In the genomic region with DNA sequence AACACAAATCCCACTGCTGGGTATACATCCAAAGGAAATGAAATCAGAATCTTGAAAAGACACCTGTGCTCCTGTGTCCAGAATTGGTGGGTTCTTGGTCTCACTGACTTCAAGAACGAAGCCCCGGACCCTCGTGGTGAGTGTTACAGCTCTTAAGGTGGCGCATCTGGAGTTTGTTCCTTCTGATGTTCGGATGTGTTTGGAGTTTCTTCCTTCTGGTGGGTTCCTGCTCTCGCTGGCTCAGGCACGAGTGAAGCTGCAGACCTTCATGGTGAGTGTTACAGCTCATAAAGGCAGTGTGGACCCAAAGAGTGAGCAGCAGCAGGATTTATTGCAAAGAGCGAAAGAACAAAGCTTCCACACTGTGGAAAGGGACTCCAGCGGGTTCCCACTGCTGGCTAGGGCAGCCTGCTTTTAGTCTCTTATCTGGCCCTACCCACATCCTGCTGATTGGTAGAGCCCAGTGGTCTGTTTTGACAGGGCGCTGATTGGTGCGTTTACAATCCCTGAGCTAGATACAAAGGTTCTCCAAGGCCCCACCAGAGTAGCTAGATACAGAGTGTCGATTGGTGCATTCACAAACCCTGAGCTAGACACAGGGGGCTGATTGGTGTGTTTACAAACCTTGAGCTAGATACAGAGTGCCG, we compare ENCODE assay signal across 1 cellular context.
TF ChIP-seq lines count a peak whose summit lies in the region.
"Not testable (repeated sequence)": the region's sequence is repeated elsewhere in the genome, so short reads cannot be mapped to it uniquely, and the experiment has no call there.

No MANE protein-coding gene starts in this region.

TF ChIP-seq in K562, 482 proteins besides CTCF, POLR2A, EP300 and RAD21 (continued from another document and continues in another):
- TF ChIP-seq, protein P1, sequence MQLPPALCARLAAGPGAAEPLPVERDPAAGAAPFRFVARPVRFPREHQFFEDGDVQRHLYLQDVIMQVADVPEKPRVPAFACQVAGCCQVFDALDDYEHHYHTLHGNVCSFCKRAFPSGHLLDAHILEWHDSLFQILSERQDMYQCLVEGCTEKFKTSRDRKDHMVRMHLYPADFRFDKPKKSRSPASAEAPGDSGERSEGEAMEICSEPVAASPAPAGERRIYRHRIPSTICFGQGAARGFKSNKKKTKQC (CRISPR knock-in tag; IDR thresholded peaks at IDR 0.05), result peak; percentile 57; the same call in 1 of the 2 replicates
- peak; percentile 31 for TF ChIP-seq MEIS2 (IDR thresholded peaks at IDR 0.05; ENCODE audit: partially characterized antibody)
- TF ChIP-seq NCOR1 (IDR thresholded peaks at IDR 0.05), result peak; percentile 64
- TF ChIP-seq CSDE1 (IDR thresholded peaks at IDR 0.05), result peak in 1 of 2 experiments; percentile 82; a peak in 2 of 4 replicates
- TF ChIP-seq YY1 (IDR thresholded peaks at IDR 0.05; ENCODE audit: borderline replicate concordance in 1 of 3, control insufficient read depth in 1 of 3, extremely low read depth in 1 of 3, insufficient read depth in 3 of 3, insufficient read length in 1 of 3, insufficient replicate concordance in 2 of 3, low read depth in 1 of 3, low read length in 2 of 3), result peak in 1 of 3 experiments; percentile 22
- TF ChIP-seq KAT7 (CRISPR knock-in tag; IDR thresholded peaks at IDR 0.05; ENCODE audit: borderline replicate concordance), result peak; percentile 51; the same call in 1 of the 2 replicates
- TF ChIP-seq L3MBTL2 (IDR thresholded peaks at IDR 0.05), result peak; percentile 55; the same call in 1 of the 2 replicates
- 0 out of 2 replicates have a peak, but pooled peaks have one; percentile 6 for TF ChIP-seq ZSCAN29 (IDR thresholded peaks at IDR 0.05)
- peak; percentile 15; the same call in 1 of the 2 replicates for TF ChIP-seq PYGO2 (tag; IDR thresholded peaks at IDR 0.05)
- TF ChIP-seq ZNF444 (CRISPR knock-in tag; IDR thresholded peaks at IDR 0.05), result 0 out of 2 replicates have a peak, but pooled peaks have one; percentile 5
- TF ChIP-seq ZNF24 (IDR thresholded peaks at IDR 0.05), result 0 out of 2 replicates have a peak, but pooled peaks have one; percentile 41
- peak; percentile 97 for TF ChIP-seq POLR2H (tag; IDR thresholded peaks at IDR 0.05; ENCODE audit: low read depth)
- TF ChIP-seq, protein P2, sequence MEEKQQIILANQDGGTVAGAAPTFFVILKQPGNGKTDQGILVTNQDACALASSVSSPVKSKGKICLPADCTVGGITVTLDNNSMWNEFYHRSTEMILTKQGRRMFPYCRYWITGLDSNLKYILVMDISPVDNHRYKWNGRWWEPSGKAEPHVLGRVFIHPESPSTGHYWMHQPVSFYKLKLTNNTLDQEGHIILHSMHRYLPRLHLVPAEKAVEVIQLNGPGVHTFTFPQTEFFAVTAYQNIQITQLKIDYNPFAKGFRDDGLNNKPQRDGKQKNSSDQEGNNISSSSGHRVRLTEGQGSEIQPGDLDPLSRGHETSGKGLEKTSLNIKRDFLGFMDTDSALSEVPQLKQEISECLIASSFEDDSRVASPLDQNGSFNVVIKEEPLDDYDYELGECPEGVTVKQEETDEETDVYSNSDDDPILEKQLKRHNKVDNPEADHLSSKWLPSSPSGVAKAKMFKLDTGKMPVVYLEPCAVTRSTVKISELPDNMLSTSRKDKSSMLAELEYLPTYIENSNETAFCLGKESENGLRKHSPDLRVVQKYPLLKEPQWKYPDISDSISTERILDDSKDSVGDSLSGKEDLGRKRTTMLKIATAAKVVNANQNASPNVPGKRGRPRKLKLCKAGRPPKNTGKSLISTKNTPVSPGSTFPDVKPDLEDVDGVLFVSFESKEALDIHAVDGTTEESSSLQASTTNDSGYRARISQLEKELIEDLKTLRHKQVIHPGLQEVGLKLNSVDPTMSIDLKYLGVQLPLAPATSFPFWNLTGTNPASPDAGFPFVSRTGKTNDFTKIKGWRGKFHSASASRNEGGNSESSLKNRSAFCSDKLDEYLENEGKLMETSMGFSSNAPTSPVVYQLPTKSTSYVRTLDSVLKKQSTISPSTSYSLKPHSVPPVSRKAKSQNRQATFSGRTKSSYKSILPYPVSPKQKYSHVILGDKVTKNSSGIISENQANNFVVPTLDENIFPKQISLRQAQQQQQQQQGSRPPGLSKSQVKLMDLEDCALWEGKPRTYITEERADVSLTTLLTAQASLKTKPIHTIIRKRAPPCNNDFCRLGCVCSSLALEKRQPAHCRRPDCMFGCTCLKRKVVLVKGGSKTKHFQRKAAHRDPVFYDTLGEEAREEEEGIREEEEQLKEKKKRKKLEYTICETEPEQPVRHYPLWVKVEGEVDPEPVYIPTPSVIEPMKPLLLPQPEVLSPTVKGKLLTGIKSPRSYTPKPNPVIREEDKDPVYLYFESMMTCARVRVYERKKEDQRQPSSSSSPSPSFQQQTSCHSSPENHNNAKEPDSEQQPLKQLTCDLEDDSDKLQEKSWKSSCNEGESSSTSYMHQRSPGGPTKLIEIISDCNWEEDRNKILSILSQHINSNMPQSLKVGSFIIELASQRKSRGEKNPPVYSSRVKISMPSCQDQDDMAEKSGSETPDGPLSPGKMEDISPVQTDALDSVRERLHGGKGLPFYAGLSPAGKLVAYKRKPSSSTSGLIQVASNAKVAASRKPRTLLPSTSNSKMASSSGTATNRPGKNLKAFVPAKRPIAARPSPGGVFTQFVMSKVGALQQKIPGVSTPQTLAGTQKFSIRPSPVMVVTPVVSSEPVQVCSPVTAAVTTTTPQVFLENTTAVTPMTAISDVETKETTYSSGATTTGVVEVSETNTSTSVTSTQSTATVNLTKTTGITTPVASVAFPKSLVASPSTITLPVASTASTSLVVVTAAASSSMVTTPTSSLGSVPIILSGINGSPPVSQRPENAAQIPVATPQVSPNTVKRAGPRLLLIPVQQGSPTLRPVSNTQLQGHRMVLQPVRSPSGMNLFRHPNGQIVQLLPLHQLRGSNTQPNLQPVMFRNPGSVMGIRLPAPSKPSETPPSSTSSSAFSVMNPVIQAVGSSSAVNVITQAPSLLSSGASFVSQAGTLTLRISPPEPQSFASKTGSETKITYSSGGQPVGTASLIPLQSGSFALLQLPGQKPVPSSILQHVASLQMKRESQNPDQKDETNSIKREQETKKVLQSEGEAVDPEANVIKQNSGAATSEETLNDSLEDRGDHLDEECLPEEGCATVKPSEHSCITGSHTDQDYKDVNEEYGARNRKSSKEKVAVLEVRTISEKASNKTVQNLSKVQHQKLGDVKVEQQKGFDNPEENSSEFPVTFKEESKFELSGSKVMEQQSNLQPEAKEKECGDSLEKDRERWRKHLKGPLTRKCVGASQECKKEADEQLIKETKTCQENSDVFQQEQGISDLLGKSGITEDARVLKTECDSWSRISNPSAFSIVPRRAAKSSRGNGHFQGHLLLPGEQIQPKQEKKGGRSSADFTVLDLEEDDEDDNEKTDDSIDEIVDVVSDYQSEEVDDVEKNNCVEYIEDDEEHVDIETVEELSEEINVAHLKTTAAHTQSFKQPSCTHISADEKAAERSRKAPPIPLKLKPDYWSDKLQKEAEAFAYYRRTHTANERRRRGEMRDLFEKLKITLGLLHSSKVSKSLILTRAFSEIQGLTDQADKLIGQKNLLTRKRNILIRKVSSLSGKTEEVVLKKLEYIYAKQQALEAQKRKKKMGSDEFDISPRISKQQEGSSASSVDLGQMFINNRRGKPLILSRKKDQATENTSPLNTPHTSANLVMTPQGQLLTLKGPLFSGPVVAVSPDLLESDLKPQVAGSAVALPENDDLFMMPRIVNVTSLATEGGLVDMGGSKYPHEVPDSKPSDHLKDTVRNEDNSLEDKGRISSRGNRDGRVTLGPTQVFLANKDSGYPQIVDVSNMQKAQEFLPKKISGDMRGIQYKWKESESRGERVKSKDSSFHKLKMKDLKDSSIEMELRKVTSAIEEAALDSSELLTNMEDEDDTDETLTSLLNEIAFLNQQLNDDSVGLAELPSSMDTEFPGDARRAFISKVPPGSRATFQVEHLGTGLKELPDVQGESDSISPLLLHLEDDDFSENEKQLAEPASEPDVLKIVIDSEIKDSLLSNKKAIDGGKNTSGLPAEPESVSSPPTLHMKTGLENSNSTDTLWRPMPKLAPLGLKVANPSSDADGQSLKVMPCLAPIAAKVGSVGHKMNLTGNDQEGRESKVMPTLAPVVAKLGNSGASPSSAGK (IDR thresholded peaks at IDR 0.05), result peak; percentile 71
- peak; percentile 54; the same call in 1 of the 2 replicates for TF ChIP-seq PHF8 (IDR thresholded peaks at IDR 0.05; ENCODE audit: borderline replicate concordance, low read length)
- peak; percentile 62; the same call in 1 of the 2 replicates for TF ChIP-seq HDAC2 (IDR thresholded peaks at IDR 0.05)
- TF ChIP-seq RHOXF2B (CRISPR knock-in tag; conservative IDR thresholded peaks at IDR 0.05), result 0 out of 2 replicates have a peak, but pooled peaks have one; percentile 54
- peak in 1 of 2 experiments; percentile 73; a peak in 2 of 4 replicates for TF ChIP-seq HDAC1 (IDR thresholded peaks at IDR 0.05)
- TF ChIP-seq, protein P3, sequence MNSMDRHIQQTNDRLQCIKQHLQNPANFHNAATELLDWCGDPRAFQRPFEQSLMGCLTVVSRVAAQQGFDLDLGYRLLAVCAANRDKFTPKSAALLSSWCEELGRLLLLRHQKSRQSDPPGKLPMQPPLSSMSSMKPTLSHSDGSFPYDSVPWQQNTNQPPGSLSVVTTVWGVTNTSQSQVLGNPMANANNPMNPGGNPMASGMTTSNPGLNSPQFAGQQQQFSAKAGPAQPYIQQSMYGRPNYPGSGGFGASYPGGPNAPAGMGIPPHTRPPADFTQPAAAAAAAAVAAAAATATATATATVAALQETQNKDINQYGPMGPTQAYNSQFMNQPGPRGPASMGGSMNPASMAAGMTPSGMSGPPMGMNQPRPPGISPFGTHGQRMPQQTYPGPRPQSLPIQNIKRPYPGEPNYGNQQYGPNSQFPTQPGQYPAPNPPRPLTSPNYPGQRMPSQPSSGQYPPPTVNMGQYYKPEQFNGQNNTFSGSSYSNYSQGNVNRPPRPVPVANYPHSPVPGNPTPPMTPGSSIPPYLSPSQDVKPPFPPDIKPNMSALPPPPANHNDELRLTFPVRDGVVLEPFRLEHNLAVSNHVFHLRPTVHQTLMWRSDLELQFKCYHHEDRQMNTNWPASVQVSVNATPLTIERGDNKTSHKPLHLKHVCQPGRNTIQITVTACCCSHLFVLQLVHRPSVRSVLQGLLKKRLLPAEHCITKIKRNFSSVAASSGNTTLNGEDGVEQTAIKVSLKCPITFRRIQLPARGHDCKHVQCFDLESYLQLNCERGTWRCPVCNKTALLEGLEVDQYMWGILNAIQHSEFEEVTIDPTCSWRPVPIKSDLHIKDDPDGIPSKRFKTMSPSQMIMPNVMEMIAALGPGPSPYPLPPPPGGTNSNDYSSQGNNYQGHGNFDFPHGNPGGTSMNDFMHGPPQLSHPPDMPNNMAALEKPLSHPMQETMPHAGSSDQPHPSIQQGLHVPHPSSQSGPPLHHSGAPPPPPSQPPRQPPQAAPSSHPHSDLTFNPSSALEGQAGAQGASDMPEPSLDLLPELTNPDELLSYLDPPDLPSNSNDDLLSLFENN (IDR thresholded peaks at IDR 0.05; ENCODE audit: low read depth in 2 of 2, low read length in 2 of 2), result 0 out of 4 replicates have a peak, but pooled peaks of 1 of the 2 experiments have one; percentile 35
- TF ChIP-seq, protein P4, sequence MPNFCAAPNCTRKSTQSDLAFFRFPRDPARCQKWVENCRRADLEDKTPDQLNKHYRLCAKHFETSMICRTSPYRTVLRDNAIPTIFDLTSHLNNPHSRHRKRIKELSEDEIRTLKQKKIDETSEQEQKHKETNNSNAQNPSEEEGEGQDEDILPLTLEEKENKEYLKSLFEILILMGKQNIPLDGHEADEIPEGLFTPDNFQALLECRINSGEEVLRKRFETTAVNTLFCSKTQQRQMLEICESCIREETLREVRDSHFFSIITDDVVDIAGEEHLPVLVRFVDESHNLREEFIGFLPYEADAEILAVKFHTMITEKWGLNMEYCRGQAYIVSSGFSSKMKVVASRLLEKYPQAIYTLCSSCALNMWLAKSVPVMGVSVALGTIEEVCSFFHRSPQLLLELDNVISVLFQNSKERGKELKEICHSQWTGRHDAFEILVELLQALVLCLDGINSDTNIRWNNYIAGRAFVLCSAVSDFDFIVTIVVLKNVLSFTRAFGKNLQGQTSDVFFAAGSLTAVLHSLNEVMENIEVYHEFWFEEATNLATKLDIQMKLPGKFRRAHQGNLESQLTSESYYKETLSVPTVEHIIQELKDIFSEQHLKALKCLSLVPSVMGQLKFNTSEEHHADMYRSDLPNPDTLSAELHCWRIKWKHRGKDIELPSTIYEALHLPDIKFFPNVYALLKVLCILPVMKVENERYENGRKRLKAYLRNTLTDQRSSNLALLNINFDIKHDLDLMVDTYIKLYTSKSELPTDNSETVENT (CRISPR knock-in tag; IDR thresholded peaks at IDR 0.05), result peak; percentile 87; the same call in 1 of the 2 replicates
- TF ChIP-seq TEAD4 (IDR thresholded peaks at IDR 0.05; ENCODE audit: low read length), result peak; percentile 46; the same call in 1 of the 2 replicates
- not testable (repeated sequence) for TF ChIP-seq TEAD4 (CRISPR knock-in tag; IDR thresholded peaks at IDR 0.05; ENCODE audit: borderline replicate concordance); TOE1 (CRISPR knock-in tag; IDR thresholded peaks at IDR 0.05; ENCODE audit: borderline replicate concordance, low read depth)
- TF ChIP-seq TOE1 (IDR thresholded peaks at IDR 0.05; ENCODE audit: borderline replicate concordance), result peak; percentile 53; the same call in 1 of the 2 replicates
- TF ChIP-seq, protein P5, sequence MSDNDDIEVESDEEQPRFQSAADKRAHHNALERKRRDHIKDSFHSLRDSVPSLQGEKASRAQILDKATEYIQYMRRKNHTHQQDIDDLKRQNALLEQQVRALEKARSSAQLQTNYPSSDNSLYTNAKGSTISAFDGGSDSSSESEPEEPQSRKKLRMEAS (CRISPR knock-in tag; IDR thresholded peaks at IDR 0.05), result peak; percentile 62
- peak; percentile 96; the same call in 1 of the 2 replicates for TF ChIP-seq ZBED1 (IDR thresholded peaks at IDR 0.05)
- TF ChIP-seq PML (IDR thresholded peaks at IDR 0.05; ENCODE audit: low read length), result peak; percentile 87
- TF ChIP-seq, protein P6, sequence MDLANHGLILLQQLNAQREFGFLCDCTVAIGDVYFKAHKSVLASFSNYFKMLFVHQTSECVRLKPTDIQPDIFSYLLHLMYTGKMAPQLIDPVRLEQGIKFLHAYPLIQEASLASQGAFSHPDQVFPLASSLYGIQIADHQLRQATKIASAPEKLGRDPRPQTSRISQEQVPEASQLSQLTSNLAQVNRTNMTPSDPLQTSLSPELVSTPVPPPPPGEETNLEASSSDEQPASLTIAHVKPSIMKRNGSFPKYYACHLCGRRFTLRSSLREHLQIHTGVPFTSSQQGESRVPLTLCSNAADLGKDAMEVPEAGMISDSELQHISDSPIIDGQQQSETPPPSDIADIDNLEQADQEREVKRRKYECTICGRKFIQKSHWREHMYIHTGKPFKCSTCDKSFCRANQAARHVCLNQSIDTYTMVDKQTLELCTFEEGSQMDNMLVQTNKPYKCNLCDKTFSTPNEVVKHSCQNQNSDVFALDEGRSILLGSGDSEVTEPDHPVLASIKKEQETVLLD (IDR thresholded peaks at IDR 0.05), result 0 out of 2 replicates have a peak, but pooled peaks have one; percentile 34
- TF ChIP-seq GTF2E2 (tag; IDR thresholded peaks at IDR 0.05), result peak; percentile 50; the same call in 1 of the 2 replicates
- 0 out of 2 replicates have a peak, but pooled peaks have one; percentile 33 for TF ChIP-seq ELF4 (CRISPR knock-in tag; IDR thresholded peaks at IDR 0.05)
- TF ChIP-seq RBFOX2 (IDR thresholded peaks at IDR 0.05; ENCODE audit: low read depth, low read length), result peak; percentile 71
- TF ChIP-seq, protein P7, sequence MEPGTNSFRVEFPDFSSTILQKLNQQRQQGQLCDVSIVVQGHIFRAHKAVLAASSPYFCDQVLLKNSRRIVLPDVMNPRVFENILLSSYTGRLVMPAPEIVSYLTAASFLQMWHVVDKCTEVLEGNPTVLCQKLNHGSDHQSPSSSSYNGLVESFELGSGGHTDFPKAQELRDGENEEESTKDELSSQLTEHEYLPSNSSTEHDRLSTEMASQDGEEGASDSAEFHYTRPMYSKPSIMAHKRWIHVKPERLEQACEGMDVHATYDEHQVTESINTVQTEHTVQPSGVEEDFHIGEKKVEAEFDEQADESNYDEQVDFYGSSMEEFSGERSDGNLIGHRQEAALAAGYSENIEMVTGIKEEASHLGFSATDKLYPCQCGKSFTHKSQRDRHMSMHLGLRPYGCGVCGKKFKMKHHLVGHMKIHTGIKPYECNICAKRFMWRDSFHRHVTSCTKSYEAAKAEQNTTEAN (CRISPR knock-in tag; IDR thresholded peaks at IDR 0.05), result peak; percentile 59; the same call in 1 of the 2 replicates
- peak; percentile 87 for TF ChIP-seq CC2D1A (IDR thresholded peaks at IDR 0.05)
- peak in 1 of 2 experiments; percentile 69; a peak in 1 of 4 replicates for TF ChIP-seq SIN3A (IDR thresholded peaks at IDR 0.05; ENCODE audit: borderline replicate concordance in 2 of 2, control insufficient read depth in 1 of 2, low read depth in 2 of 2, low read length in 2 of 2)
